ENCODE assay signal across 1 cellular context in genomic region chr19:17470204-17470841, GRCh38.
TF ChIP-seq lines count a peak whose summit lies in the region.

TSS of gene SLC27A1 (plus strand) at chr19:17470524. CDS start at chr19:17470541, 17 bp downstream.

TF ChIP-seq in HEK293, 187 proteins besides CTCF, POLR2A, EP300 and RAD21 (continued from another document):
- no peak for TF ChIP-seq ZNF211 (tag by site-specific recombination; IDR thresholded peaks at IDR 0.05; ENCODE audit: low read depth)
- TF ChIP-seq ZNF768 (tag by site-specific recombination; IDR thresholded peaks at IDR 0.05), result no peak
- no peak for TF ChIP-seq ZNF24 (tag by site-specific recombination; IDR thresholded peaks at IDR 0.05)
- TF ChIP-seq HIC1 (tag by site-specific recombination; IDR thresholded peaks at IDR 0.05), result no peak
- peak; percentile 70 for TF ChIP-seq GLIS1 (tag by site-specific recombination; IDR thresholded peaks at IDR 0.05)
- TF ChIP-seq ZNF561 (tag by site-specific recombination; IDR thresholded peaks at IDR 0.05; ENCODE audit: borderline replicate concordance), result 0 out of 2 replicates have a peak, but pooled peaks have one; percentile 42
- TF ChIP-seq KLF10 (tag by site-specific recombination; IDR thresholded peaks at IDR 0.05), result peak; percentile 88
- no peak for TF ChIP-seq ZNF654 (tag by site-specific recombination; IDR thresholded peaks at IDR 0.05; ENCODE audit: low read depth)
- no peak for TF ChIP-seq MZF1 (tag by site-specific recombination; IDR thresholded peaks at IDR 0.05; ENCODE audit: borderline replicate concordance)
- TF ChIP-seq ZNF202 (tag by site-specific recombination; IDR thresholded peaks at IDR 0.05; ENCODE audit: borderline replicate concordance), result no peak
- TF ChIP-seq SP2 (tag by site-specific recombination; IDR thresholded peaks at IDR 0.05), result peak; percentile 90
- TF ChIP-seq ZNF16 (tag by site-specific recombination; IDR thresholded peaks at IDR 0.05; ENCODE audit: low read depth), result no peak
